In the genomic region with DNA sequence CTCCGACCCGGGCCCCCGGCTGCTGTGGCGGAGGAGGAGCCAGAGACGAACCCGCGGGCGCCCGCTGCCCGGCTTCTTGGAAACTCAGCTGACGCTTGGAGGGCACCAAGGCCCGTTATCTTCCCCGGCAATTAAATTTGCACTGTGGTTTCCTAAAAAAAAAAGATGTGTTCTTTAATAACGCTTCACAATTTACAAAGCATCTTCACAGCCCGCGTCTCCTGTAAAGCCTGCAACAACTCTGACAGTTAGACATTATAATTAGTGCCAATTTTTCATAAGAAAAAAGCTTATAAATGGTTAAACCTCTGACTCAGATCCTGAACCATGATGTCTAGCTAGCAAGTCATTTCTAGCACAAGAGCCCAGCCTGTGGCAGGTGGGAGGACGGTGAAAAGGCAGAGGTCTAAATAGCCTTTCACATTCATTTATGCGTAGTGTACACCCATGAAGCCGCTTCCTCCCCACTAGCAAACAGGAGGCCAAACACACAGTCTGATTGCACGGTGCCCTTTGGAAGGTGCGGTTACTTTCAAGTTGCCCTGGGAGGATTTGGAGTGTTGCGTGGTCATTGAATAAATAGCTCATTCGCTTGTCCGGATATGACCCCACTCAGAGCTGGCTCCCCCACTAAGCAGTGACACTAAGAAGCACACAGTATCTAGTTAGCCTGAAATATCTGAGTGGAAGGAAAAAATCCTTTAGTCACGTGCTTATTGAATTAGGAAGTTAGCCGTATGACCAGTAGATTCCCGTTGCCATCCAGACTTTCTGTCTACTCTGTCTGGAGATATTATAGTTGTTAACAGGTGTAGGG, we compare ENCODE assay signal across 1 cellular context.
TF ChIP-seq lines count a peak whose summit lies in the region.

No MANE protein-coding gene starts in this region.

TF ChIP-seq in SK-N-SH treated with all-trans-retinoic acid at 6 μM for 48 hours, 23 proteins besides CTCF, POLR2A, EP300 and RAD21 (continued from another document):
- TF ChIP-seq, protein P1, sequence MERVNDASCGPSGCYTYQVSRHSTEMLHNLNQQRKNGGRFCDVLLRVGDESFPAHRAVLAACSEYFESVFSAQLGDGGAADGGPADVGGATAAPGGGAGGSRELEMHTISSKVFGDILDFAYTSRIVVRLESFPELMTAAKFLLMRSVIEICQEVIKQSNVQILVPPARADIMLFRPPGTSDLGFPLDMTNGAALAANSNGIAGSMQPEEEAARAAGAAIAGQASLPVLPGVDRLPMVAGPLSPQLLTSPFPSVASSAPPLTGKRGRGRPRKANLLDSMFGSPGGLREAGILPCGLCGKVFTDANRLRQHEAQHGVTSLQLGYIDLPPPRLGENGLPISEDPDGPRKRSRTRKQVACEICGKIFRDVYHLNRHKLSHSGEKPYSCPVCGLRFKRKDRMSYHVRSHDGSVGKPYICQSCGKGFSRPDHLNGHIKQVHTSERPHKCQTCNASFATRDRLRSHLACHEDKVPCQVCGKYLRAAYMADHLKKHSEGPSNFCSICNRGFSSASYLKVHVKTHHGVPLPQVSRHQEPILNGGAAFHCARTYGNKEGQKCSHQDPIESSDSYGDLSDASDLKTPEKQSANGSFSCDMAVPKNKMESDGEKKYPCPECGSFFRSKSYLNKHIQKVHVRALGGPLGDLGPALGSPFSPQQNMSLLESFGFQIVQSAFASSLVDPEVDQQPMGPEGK (CRISPR knock-in tag; IDR thresholded peaks at IDR 0.05; ENCODE audit: borderline replicate concordance): no peak
- no peak for TF ChIP-seq SNAI2 (CRISPR knock-in tag; IDR thresholded peaks at IDR 0.05)
- no peak for TF ChIP-seq ISL1 (CRISPR knock-in tag; IDR thresholded peaks at IDR 0.05)
- no peak for TF ChIP-seq RARB (CRISPR knock-in tag; IDR thresholded peaks at IDR 0.05)
- TF ChIP-seq ZNF565 (CRISPR knock-in tag; conservative IDR thresholded peaks at IDR 0.05; ENCODE audit: low read depth): no peak
- TF ChIP-seq ZC3H10 (CRISPR knock-in tag; IDR thresholded peaks at IDR 0.05): no peak
- no peak for TF ChIP-seq ESRRG (CRISPR knock-in tag; IDR thresholded peaks at IDR 0.05)
- TF ChIP-seq PPARA (CRISPR knock-in tag; IDR thresholded peaks at IDR 0.05; ENCODE audit: borderline replicate concordance): no peak
TF ChIP-seq in SK-N-SH treated with all-trans-retinoic acid at 6 μM for 48 hours: peak in this region for 0.
